In genomic region chr16:88413631-88414030, GRCh38 we compare ENCODE assay signal across 6 cellular contexts.
"Had no signal": no experiment of that assay in that cellular context is flagged by ENCODE, and none has a peak within 500 bp of the region (broad histone marks: within the 10 kb centered on the region; RNA-seq: fewer than 3 reads in every experiment).

No MANE protein-coding gene starts in this region.

- H3K9me3 ChIP-seq: HAP-1 had no signal

- H3K36me3 ChIP-seq: HAP-1 had no signal

- DNase-seq: H7, KBM-7 had no signal

- H3K4me3 ChIP-seq: GM23338, HAP-1 had no signal

- H3K27ac ChIP-seq: KMS-11 had no signal

- H3K4me1 ChIP-seq: HAP-1 had no signal

- H3K4me2 ChIP-seq: GM23338, KMS-11 had no signal

- FAIRE-seq: HTR-8/SVneo had no signal

- H2AFZ ChIP-seq: GM23338 had no signal

- H3K9ac ChIP-seq: KMS-11 had no signal

- ATAC-seq: GM23338 had no signal
